Comparison of ENCODE assay signal across 12 cellular contexts in genomic region chr1:32128479-32128878, GRCh38.
"Had no signal": no experiment of that assay in that cellular context is flagged by ENCODE, and none has a peak within 500 bp of the region (broad histone marks: within the 10 kb centered on the region; RNA-seq: fewer than 3 reads in every experiment).

No MANE protein-coding gene starts in this region.

- H3K4me3 ChIP-seq: breast epithelium, gastrocnemius medialis, left ventricle myocardium inferior, skin epidermis had no signal

- H3K4me1 ChIP-seq: breast epithelium, parathyroid adenoma had no signal

- H3K27me3 Mint-ChIP-seq: activated naive CD8-positive, alpha-beta T cell treated with anti-CD3 and anti-CD28 coated beads, Interleukin-2, amount 10 ng/mL, durations not matched to agents 7 days and 5 days; stimulated activated naive B cell treated with anti-CD40 and anti-IgM and Interleukin-4, amounts not matched to agents 10 μg/mL and 1 μg/mL and 100 μg/mL, for 72 hours; T-helper 17 cell had no signal

- H3K36me3 ChIP-seq: breast epithelium, gastrocnemius medialis had no signal

- H3K9ac ChIP-seq: parathyroid adenoma had no signal

- H3K9me3 Mint-ChIP-seq: activated naive CD8-positive, alpha-beta T cell treated with anti-CD3 and anti-CD28 coated beads, Interleukin-2, amount 10 ng/mL, durations not matched to agents 7 days and 5 days; neural crest cell; stimulated activated naive B cell treated with anti-CD40 and anti-IgM and Interleukin-4, amounts not matched to agents 10 μg/mL and 1 μg/mL and 100 μg/mL, for 72 hours had no signal

- H3K4me3 Mint-ChIP-seq: activated naive CD8-positive, alpha-beta T cell treated with anti-CD3 and anti-CD28 coated beads, Interleukin-2, amount 10 ng/mL, durations not matched to agents 7 days and 5 days; neural crest cell; stimulated activated naive B cell treated with anti-CD40 and anti-IgM and Interleukin-4, amounts not matched to agents 10 μg/mL and 1 μg/mL and 100 μg/mL, for 72 hours; T-helper 17 cell had no signal

- DNase-seq: activated CD4-positive, alpha-beta T cell treated with anti-CD3 and anti-CD28 coated beads, Interleukin-2, amount 50 U/mL, for 1 hour; activated effector memory CD4-positive, alpha-beta T cell treated with Interleukin-2 at 50 U/mL for 16 hours; activated naive CD8-positive, alpha-beta T cell treated with anti-CD3 and anti-CD28 coated beads, Interleukin-2, amount 10 ng/mL, durations not matched to agents 7 days and 5 days; gastrocnemius medialis; left ventricle myocardium inferior; mesendoderm; stimulated activated naive B cell treated with anti-CD40 and anti-IgM and Interleukin-4, amounts not matched to agents 10 μg/mL and 1 μg/mL and 100 μg/mL, for 72 hours; T-helper 17 cell had no signal

- H3K27ac ChIP-seq: breast epithelium, left ventricle myocardium inferior, parathyroid adenoma had no signal

- H3K9me3 ChIP-seq: breast epithelium, gastrocnemius medialis, left ventricle myocardium inferior had no signal

- H2AFZ ChIP-seq: parathyroid adenoma had no signal

- H3K27ac Mint-ChIP-seq: activated naive CD8-positive, alpha-beta T cell treated with anti-CD3 and anti-CD28 coated beads, Interleukin-2, amount 10 ng/mL, durations not matched to agents 7 days and 5 days; stimulated activated naive B cell treated with anti-CD40 and anti-IgM and Interleukin-4, amounts not matched to agents 10 μg/mL and 1 μg/mL and 100 μg/mL, for 72 hours had no signal

- H3K27me3 ChIP-seq: breast epithelium, gastrocnemius medialis had no signal

- ATAC-seq: gastrocnemius medialis; stimulated activated naive B cell treated with anti-CD40 and anti-IgM and Interleukin-4, amounts not matched to agents 10 μg/mL and 1 μg/mL and 100 μg/mL, for 72 hours had no signal
